In genomic region chr3:142112601-142113000, GRCh38 we compare ENCODE assay signal across 9 cellular contexts.
"Had no signal": no experiment of that assay in that cellular context is flagged by ENCODE, and none has a peak within 500 bp of the region (broad histone marks: within the 10 kb centered on the region; RNA-seq: fewer than 3 reads in every experiment).

No MANE protein-coding gene starts in this region.

- H3K9me3 ChIP-seq: HAP-1 had no signal

- H3K36me3 ChIP-seq: HAP-1 had no signal

- H3K27ac ChIP-seq: GM23248, HL-60 had no signal

- H3K4me3 ChIP-seq: GM23248, HAP-1 had no signal

- H2AFZ ChIP-seq: GM23248 had no signal

- ATAC-seq: HCT116, HepG2 had no signal

- DNase-seq: GM23248, GOT3, H7, HFFc6, KBM-7 had no signal

- H3K9ac ChIP-seq: GM23248 had no signal
